Comparison of ENCODE assay signal across 30 cellular contexts in genomic region chr12:117506333-117506732, GRCh38.
"Had no signal": no experiment of that assay in that cellular context is flagged by ENCODE, and none has a peak within 500 bp of the region (broad histone marks: within the 10 kb centered on the region; RNA-seq: fewer than 3 reads in every experiment).

No MANE protein-coding gene starts in this region.

- H3K27me3 ChIP-seq: SJCRH30 had no signal

- H3K4me3 ChIP-seq: PC-9, SJCRH30, SK-N-MC had no signal

- ATAC-seq: Panc1, Right ventricle myocardium inferior, SK-N-SH treated with all-trans-retinoic acid at 6 μM for 48 hours had no signal

- H3K36me3 ChIP-seq: SJCRH30 had no signal

- H3K4me1 ChIP-seq: SJCRH30 had no signal

- H3K27ac ChIP-seq: KMS-11, PC-9, RWPE1, SJCRH30, SK-N-MC had no signal

- DNase-seq: Karpas-422, KBM-7, MM.1S, MV-4-11, NCI-H1092, NCI-H1105, NCI-H1436, NCI-H146, NCI-H1694, NCI-H187, NCI-H1930, NCI-H2029 treated with DMSO at 0.1 percent for 48 hours, NCI-H2081 treated with DMSO at 0.1 percent for 48 hours, NCI-H2171, NCI-H226, NCI-H446 treated with DMSO at 0.1 percent for 48 hours, NCI-H510A, NCI-H524, NCI-H526, NCI-H774, PC-9, SHP77, SIG-M5, SJCRH30 had no signal

- H3K9me3 ChIP-seq: SJCRH30 had no signal
